Comparison of ENCODE assay signal across 1 cellular context in the genomic region with DNA sequence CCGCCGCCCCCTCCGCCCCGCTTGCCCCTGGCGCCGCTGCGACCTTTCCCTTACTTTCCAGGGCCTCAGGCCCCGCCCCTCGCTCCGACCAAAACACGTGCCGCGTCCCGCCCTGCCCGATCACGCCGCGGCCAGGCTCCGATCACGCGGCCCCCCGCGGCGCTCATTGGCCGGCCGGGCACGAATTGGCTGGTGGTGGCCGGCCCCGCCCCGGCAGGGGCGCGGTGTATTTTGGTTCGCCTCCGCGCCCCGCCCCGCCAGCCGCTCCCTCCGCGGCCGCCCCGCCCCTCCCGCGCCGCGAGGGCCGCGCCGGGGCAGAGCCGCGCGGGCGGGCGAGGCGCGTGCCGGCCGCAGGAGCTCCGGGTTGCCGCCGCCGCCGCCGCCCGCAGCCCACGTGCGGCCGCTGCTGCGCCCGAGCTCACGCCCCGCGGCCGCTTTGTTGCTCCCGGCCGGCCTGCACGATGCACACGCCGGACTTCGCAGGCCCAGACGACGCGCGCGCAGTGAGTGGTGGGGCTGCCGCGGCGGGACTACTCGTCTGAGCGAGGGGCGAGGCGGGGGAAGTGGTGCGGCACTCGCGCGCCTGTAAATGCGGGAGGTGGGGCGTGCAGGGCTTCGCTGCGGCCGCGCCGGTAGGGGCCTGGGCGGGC.
A peak's percentile ranks its signal among the peaks of the same experiment; 100 is the strongest.
TF ChIP-seq lines count a peak whose summit lies in the region.

KLF11 (plus strand) TSS at position 295 of the 650 bp plus-strand sequence; CDS start at position 462, 167 bp downstream.

TF ChIP-seq in HepG2, 621 proteins besides CTCF, POLR2A, EP300 and RAD21 (continued from another document and continues in another):
- TF ChIP-seq ZBTB7A (CRISPR knock-in tag; IDR thresholded peaks at IDR 0.05) (peak; percentile 6), HNRNPH1 (optimal IDR thresholded peaks at IDR 0.05; ENCODE audit: low read depth, low read length) (no peak), GABPB1 (CRISPR knock-in tag; IDR thresholded peaks at IDR 0.05) (peak; percentile 68; the same call in 1 of the 2 replicates), ZNF382 (CRISPR knock-in tag; IDR thresholded peaks at IDR 0.05; ENCODE audit: borderline replicate concordance) (no peak), ZNF737 (CRISPR knock-in tag; IDR thresholded peaks at IDR 0.05; ENCODE audit: borderline replicate concordance) (no peak), ZFYVE20 (CRISPR knock-in tag; IDR thresholded peaks at IDR 0.05; ENCODE audit: borderline replicate concordance, low read depth) (peak; percentile 93), ZNF496 (CRISPR knock-in tag; IDR thresholded peaks at IDR 0.05; ENCODE audit: insufficient replicate concordance) (no peak), CBX1 (IDR thresholded peaks at IDR 0.05; ENCODE audit: low read depth) (no peak), BATF2 (CRISPR knock-in tag; IDR thresholded peaks at IDR 0.05) (peak; percentile 96), ZSCAN9 (CRISPR knock-in tag; IDR thresholded peaks at IDR 0.05; ENCODE audit: borderline replicate concordance) (peak; percentile 98), RFX3 (CRISPR knock-in tag; IDR thresholded peaks at IDR 0.05) (no peak), XBP1 (CRISPR knock-in tag; IDR thresholded peaks at IDR 0.05) (no peak), ZNF605 (CRISPR knock-in tag; IDR thresholded peaks at IDR 0.05) (no peak; the same call in 1 of the 2 replicates), TIGD3 (CRISPR knock-in tag; IDR thresholded peaks at IDR 0.05; ENCODE audit: borderline replicate concordance) (0 out of 2 replicates have a peak, but pooled peaks have one; percentile 52), HOXA3 (CRISPR knock-in tag; IDR thresholded peaks at IDR 0.05) (peak; percentile 84), ZNF333 (CRISPR knock-in tag; IDR thresholded peaks at IDR 0.05; ENCODE audit: borderline replicate concordance) (peak; percentile 84), ZNF710 (CRISPR knock-in tag; IDR thresholded peaks at IDR 0.05; ENCODE audit: borderline replicate concordance) (peak; percentile 54; the same call in 1 of the 2 replicates), NPAS2 (CRISPR knock-in tag; IDR thresholded peaks at IDR 0.05; ENCODE audit: borderline replicate concordance) (no peak), THYN1 (CRISPR knock-in tag; IDR thresholded peaks at IDR 0.05; ENCODE audit: borderline replicate concordance, low read depth) (no peak), ZBTB7B (CRISPR knock-in tag; IDR thresholded peaks at IDR 0.05) (peak; percentile 60; the same call in 1 of the 2 replicates), NFE2 (CRISPR knock-in tag; IDR thresholded peaks at IDR 0.05) (no peak), ZFP41 (CRISPR knock-in tag; IDR thresholded peaks at IDR 0.05; ENCODE audit: borderline replicate concordance) (peak; percentile 94; the same call in 1 of the 2 replicates), TBL1XR1 (IDR thresholded peaks at IDR 0.05; ENCODE audit: borderline replicate concordance, low read length, partially characterized antibody) (no peak), ZNF230 (CRISPR knock-in tag; IDR thresholded peaks at IDR 0.05) (peak; percentile 96; the same call in 1 of the 2 replicates), ZNF678 (CRISPR knock-in tag; IDR thresholded peaks at IDR 0.05) (peak; percentile 95), EZH2 (conservative IDR thresholded peaks at IDR 0.05; ENCODE audit: low read depth, low read length) (no peak), SETDB1 (CRISPR knock-in tag; IDR thresholded peaks at IDR 0.05; ENCODE audit: borderline replicate concordance) (no peak)
- TF ChIP-seq, protein P1, sequence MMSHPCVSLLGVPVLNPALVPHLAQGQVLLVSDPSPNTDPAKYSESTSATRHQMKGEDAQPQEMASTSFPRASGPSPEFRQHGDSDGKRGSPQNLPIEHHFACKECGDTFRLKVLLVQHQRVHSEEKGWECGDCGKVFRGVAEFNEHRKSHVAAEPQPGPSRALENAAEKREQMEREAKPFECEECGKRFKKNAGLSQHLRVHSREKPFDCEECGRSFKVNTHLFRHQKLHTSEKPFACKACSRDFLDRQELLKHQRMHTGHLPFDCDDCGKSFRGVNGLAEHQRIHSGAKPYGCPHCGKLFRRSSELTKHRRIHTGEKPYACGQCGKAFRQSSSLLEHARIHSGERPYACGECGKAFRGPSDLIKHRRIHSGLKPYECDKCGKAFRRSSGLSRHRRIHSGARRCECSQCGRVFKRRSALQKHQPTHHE (CRISPR knock-in tag; IDR thresholded peaks at IDR 0.05; ENCODE audit: borderline replicate concordance) = peak; percentile 90
- TF ChIP-seq, protein P2, sequence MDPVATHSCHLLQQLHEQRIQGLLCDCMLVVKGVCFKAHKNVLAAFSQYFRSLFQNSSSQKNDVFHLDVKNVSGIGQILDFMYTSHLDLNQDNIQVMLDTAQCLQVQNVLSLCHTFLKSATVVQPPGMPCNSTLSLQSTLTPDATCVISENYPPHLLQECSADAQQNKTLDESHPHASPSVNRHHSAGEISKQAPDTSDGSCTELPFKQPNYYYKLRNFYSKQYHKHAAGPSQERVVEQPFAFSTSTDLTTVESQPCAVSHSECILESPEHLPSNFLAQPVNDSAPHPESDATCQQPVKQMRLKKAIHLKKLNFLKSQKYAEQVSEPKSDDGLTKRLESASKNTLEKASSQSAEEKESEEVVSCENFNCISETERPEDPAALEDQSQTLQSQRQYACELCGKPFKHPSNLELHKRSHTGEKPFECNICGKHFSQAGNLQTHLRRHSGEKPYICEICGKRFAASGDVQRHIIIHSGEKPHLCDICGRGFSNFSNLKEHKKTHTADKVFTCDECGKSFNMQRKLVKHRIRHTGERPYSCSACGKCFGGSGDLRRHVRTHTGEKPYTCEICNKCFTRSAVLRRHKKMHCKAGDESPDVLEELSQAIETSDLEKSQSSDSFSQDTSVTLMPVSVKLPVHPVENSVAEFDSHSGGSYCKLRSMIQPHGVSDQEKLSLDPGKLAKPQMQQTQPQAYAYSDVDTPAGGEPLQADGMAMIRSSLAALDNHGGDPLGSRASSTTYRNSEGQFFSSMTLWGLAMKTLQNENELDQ (CRISPR knock-in tag; IDR thresholded peaks at IDR 0.05; ENCODE audit: borderline replicate concordance) = peak; percentile 91; the same call in 1 of the 2 replicates
- TF ChIP-seq, protein P3, sequence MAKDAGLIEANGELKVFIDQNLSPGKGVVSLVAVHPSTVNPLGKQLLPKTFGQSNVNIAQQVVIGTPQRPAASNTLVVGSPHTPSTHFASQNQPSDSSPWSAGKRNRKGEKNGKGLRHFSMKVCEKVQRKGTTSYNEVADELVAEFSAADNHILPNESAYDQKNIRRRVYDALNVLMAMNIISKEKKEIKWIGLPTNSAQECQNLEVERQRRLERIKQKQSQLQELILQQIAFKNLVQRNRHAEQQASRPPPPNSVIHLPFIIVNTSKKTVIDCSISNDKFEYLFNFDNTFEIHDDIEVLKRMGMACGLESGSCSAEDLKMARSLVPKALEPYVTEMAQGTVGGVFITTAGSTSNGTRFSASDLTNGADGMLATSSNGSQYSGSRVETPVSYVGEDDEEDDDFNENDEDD (CRISPR knock-in tag; IDR thresholded peaks at IDR 0.05; ENCODE audit: borderline replicate concordance) = peak; percentile 96
- TF ChIP-seq, protein P4, sequence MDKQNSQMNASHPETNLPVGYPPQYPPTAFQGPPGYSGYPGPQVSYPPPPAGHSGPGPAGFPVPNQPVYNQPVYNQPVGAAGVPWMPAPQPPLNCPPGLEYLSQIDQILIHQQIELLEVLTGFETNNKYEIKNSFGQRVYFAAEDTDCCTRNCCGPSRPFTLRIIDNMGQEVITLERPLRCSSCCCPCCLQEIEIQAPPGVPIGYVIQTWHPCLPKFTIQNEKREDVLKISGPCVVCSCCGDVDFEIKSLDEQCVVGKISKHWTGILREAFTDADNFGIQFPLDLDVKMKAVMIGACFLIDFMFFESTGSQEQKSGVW (CRISPR knock-in tag; IDR thresholded peaks at IDR 0.05; ENCODE audit: borderline replicate concordance) = peak; percentile 93
- TF ChIP-seq, protein P5, sequence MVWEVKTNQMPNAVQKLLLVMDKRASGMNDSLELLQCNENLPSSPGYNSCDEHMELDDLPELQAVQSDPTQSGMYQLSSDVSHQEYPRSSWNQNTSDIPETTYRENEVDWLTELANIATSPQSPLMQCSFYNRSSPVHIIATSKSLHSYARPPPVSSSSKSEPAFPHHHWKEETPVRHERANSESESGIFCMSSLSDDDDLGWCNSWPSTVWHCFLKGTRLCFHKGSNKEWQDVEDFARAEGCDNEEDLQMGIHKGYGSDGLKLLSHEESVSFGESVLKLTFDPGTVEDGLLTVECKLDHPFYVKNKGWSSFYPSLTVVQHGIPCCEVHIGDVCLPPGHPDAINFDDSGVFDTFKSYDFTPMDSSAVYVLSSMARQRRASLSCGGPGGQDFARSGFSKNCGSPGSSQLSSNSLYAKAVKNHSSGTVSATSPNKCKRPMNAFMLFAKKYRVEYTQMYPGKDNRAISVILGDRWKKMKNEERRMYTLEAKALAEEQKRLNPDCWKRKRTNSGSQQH (CRISPR knock-in tag; IDR thresholded peaks at IDR 0.05; ENCODE audit: low read depth) = no peak
- TF ChIP-seq, protein P6, sequence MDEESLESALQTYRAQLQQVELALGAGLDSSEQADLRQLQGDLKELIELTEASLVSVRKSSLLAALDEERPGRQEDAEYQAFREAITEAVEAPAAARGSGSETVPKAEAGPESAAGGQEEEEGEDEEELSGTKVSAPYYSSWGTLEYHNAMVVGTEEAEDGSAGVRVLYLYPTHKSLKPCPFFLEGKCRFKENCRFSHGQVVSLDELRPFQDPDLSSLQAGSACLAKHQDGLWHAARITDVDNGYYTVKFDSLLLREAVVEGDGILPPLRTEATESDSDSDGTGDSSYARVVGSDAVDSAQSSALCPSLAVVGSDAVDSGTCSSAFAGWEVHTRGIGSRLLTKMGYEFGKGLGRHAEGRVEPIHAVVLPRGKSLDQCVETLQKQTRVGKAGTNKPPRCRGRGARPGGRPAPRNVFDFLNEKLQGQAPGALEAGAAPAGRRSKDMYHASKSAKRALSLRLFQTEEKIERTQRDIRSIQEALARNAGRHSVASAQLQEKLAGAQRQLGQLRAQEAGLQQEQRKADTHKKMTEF (CRISPR knock-in tag; IDR thresholded peaks at IDR 0.05) = peak; percentile 39; the same call in 1 of the 2 replicates
- TF ChIP-seq, protein P7, sequence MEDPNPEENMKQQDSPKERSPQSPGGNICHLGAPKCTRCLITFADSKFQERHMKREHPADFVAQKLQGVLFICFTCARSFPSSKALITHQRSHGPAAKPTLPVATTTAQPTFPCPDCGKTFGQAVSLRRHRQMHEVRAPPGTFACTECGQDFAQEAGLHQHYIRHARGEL (CRISPR knock-in tag; IDR thresholded peaks at IDR 0.05) = peak; percentile 67; the same call in 1 of the 2 replicates
- TF ChIP-seq, protein P8, sequence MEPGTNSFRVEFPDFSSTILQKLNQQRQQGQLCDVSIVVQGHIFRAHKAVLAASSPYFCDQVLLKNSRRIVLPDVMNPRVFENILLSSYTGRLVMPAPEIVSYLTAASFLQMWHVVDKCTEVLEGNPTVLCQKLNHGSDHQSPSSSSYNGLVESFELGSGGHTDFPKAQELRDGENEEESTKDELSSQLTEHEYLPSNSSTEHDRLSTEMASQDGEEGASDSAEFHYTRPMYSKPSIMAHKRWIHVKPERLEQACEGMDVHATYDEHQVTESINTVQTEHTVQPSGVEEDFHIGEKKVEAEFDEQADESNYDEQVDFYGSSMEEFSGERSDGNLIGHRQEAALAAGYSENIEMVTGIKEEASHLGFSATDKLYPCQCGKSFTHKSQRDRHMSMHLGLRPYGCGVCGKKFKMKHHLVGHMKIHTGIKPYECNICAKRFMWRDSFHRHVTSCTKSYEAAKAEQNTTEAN (CRISPR knock-in tag; conservative IDR thresholded peaks at IDR 0.05) = peak; percentile 96
